ENCODE assay signal across 1 cellular context in genomic region chr6:7161253-7161623, GRCh38.
TF ChIP-seq lines count a peak whose summit lies in the region.

No MANE protein-coding gene starts in this region.

TF ChIP-seq in HCT116, 20 proteins besides CTCF, POLR2A, EP300 and RAD21 (continued from another document):
- TF ChIP-seq ZBTB33 (IDR thresholded peaks at IDR 0.05; ENCODE audit: extremely low read depth, insufficient replicate concordance, low read length): no peak
- no peak for TF ChIP-seq ZFX (IDR thresholded peaks at IDR 0.05)
- no peak for TF ChIP-seq CEBPB (IDR thresholded peaks at IDR 0.05; ENCODE audit: low read depth)
- TF ChIP-seq EGR1 (IDR thresholded peaks at IDR 0.05; ENCODE audit: low read depth): no peak
- no peak for TF ChIP-seq POLR2AphosphoS5 (IDR thresholded peaks at IDR 0.05; ENCODE audit: low read depth, low read length)
- no peak for TF ChIP-seq ATF3 (IDR thresholded peaks at IDR 0.05)
- no peak for TF ChIP-seq YY1 (IDR thresholded peaks at IDR 0.05; ENCODE audit: extremely low read depth, insufficient replicate concordance, low read depth, low read length)
- peak; percentile 13; the same call in 1 of the 2 replicates for TF ChIP-seq MAX (IDR thresholded peaks at IDR 0.05)
- no peak for TF ChIP-seq ZNF274 (IDR thresholded peaks at IDR 0.05; ENCODE audit: low read depth, low read length)
